ENCODE assay signal across 19 cellular contexts in genomic region chrX:10893976-10894375, GRCh38.
DNase-seq lines count a peak whose midpoint lies in the region; ATAC-seq, FAIRE-seq and TF ChIP-seq lines count a peak whose summit lies in the region.
"Had no signal": no experiment of that assay in that cellular context is flagged by ENCODE, and none has a peak within 500 bp of the region (broad histone marks: within the 10 kb centered on the region; RNA-seq: fewer than 3 reads in every experiment).

No MANE protein-coding gene starts in this region.

- H3K4me3 ChIP-seq in A549: no peak overlapping the region
- H3K4me3 ChIP-seq in fibroblast of villous mesenchyme (ENCODE audit: low read depth, low read length): no peak overlapping the region
- H3K4me3 ChIP-seq in prostate gland: no peak overlapping the region
- H3K4me3 ChIP-seq: GM23338 had no signal

- no peak overlapping the region for H3K27ac ChIP-seq in A549
- no peak overlapping the region for H3K27ac ChIP-seq in prostate gland

- H3K9me3 ChIP-seq in A549: no peaks in the 10 kb centered on the region
- H3K9me3 ChIP-seq in prostate gland: no peaks in the 10 kb centered on the region

- TF ChIP-seq EP300 in A549 (IDR thresholded peaks at IDR 0.05): no peak

- H3K4me2 ChIP-seq in A549: no peak overlapping the region
- H3K4me2 ChIP-seq: GM23338 had no signal

- TF ChIP-seq CTCF in A549 (IDR thresholded peaks at IDR 0.05): no peak
- TF ChIP-seq CTCF in fibroblast of villous mesenchyme (IDR thresholded peaks at IDR 0.05; ENCODE audit: insufficient read depth, low read depth, low read length): no peak
- TF ChIP-seq CTCF in prostate gland (IDR thresholded peaks at IDR 0.05): no peak

- CTCF ChIA-PET in A549 (lab: Yijun Ruan, JAX): no interaction called here

- POLR2A ChIA-PET in A549 (lab: Yijun Ruan, JAX): no interaction called here

- TF ChIP-seq RAD21 in A549 (conservative IDR thresholded peaks at IDR 0.05 in 1 of 2, IDR thresholded peaks at IDR 0.05 in 1 of 2): no peak

- FAIRE-seq in A549 (lab: Jason Lieb, UNC): peak; percentile 18
- FAIRE-seq: G401.6, GM12892 had no signal

- no peaks in the 10 kb centered on the region for H3K27me3 ChIP-seq in prostate gland (replicated peaks; ENCODE audit: insufficient read depth)

- WGBS in A549 (ENCODE audit: missing lambda C conversion rate): 92% methylated on average over 7 of the region's 7 CpGs
- 93% methylated on average over 7 of the region's 7 CpGs for WGBS in prostate gland

- no peaks in the 10 kb centered on the region for H3K36me3 ChIP-seq in prostate gland

- intact Hi-C loops in prostate gland (cut with DNase I): no loop called here

- ATAC-seq in A549 (no peak), HG02678 (IDR thresholded peaks at IDR 0.05; ENCODE audit: unreplicated experiment) (no peak)
- ATAC-seq: GM23338, HCT116 had no signal

- H3K4me1 ChIP-seq in A549 (no peaks in the 10 kb centered on the region), prostate gland (replicated peaks) (no peaks in the 10 kb centered on the region)

- no peak for DNase-seq in A549 (ENCODE audit: low read depth in 1 of 2, low spot score in 1 of 2)
- peak; percentile 69 for DNase-seq in amniotic epithelial cell (ENCODE audit: low read depth)
- peak; percentile 44 for DNase-seq in fibroblast of villous mesenchyme (ENCODE audit: low read depth)
- DNase-seq in renal cortical epithelial cell (ENCODE audit: low read depth): peak; percentile 4
- no peak for DNase-seq in DMS114 treated with DMSO at 0.1 percent for 48 hours (lab: John Stamatoyannopoulos, UW; ENCODE audit: unreplicated experiment)
- no peak for DNase-seq in prostate gland (ENCODE audit: low spot score)
- DNase-seq: 8988T; C1 segment of cervical spinal cord; Calu3; CD4-positive, alpha-beta memory T cell; COR-L47; DMS153; DND-41; H9 had no signal

- TF ChIP-seq POLR2A in A549 (IDR thresholded peaks at IDR 0.05; ENCODE audit: low read length) (no peak), prostate gland (IDR thresholded peaks at IDR 0.05) (no peak)

TF ChIP-seq in A549, 52 proteins besides CTCF, POLR2A, EP300 and RAD21:
- TF ChIP-seq, protein P1, sequence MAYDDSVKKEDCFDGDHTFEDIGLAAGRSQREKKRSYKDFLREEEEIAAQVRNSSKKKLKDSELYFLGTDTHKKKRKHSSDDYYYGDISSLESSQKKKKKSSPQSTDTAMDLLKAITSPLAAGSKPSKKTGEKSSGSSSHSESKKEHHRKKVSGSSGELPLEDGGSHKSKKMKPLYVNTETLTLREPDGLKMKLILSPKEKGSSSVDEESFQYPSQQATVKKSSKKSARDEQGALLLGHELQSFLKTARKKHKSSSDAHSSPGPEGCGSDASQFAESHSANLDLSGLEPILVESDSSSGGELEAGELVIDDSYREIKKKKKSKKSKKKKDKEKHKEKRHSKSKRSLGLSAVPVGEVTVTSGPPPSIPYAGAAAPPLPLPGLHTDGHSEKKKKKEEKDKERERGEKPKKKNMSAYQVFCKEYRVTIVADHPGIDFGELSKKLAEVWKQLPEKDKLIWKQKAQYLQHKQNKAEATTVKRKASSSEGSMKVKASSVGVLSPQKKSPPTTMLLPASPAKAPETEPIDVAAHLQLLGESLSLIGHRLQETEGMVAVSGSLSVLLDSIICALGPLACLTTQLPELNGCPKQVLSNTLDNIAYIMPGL (CRISPR knock-in tag; IDR thresholded peaks at IDR 0.05; ENCODE audit: borderline replicate concordance): no peak
- TF ChIP-seq SREBF2 (IDR thresholded peaks at IDR 0.05) (no peak), PHF8 (IDR thresholded peaks at IDR 0.05; ENCODE audit: borderline replicate concordance, low read depth) (no peak), KDM1A (IDR thresholded peaks at IDR 0.05; ENCODE audit: low read depth) (no peak), ZFP36 (IDR thresholded peaks at IDR 0.05; ENCODE audit: borderline replicate concordance, partially characterized antibody) (no peak), HEYL (CRISPR knock-in tag; IDR thresholded peaks at IDR 0.05) (no peak), NFE2L2 (conservative IDR thresholded peaks at IDR 0.05; ENCODE audit: low read length) (no peak), HOXB5 (CRISPR knock-in tag; IDR thresholded peaks at IDR 0.05) (no peak), CHD4 (IDR thresholded peaks at IDR 0.05; ENCODE audit: borderline replicate concordance) (no peak), CHD2 (IDR thresholded peaks at IDR 0.05; ENCODE audit: low read length, partially characterized antibody) (no peak), RNF2 (IDR thresholded peaks at IDR 0.05; ENCODE audit: borderline replicate concordance, low read depth) (no peak), RCOR1 (IDR thresholded peaks at IDR 0.05; ENCODE audit: low read depth, low read length) (no peak), HOXB13 (CRISPR knock-in tag; IDR thresholded peaks at IDR 0.05; ENCODE audit: low read depth) (no peak)
- TF ChIP-seq, protein P2, sequence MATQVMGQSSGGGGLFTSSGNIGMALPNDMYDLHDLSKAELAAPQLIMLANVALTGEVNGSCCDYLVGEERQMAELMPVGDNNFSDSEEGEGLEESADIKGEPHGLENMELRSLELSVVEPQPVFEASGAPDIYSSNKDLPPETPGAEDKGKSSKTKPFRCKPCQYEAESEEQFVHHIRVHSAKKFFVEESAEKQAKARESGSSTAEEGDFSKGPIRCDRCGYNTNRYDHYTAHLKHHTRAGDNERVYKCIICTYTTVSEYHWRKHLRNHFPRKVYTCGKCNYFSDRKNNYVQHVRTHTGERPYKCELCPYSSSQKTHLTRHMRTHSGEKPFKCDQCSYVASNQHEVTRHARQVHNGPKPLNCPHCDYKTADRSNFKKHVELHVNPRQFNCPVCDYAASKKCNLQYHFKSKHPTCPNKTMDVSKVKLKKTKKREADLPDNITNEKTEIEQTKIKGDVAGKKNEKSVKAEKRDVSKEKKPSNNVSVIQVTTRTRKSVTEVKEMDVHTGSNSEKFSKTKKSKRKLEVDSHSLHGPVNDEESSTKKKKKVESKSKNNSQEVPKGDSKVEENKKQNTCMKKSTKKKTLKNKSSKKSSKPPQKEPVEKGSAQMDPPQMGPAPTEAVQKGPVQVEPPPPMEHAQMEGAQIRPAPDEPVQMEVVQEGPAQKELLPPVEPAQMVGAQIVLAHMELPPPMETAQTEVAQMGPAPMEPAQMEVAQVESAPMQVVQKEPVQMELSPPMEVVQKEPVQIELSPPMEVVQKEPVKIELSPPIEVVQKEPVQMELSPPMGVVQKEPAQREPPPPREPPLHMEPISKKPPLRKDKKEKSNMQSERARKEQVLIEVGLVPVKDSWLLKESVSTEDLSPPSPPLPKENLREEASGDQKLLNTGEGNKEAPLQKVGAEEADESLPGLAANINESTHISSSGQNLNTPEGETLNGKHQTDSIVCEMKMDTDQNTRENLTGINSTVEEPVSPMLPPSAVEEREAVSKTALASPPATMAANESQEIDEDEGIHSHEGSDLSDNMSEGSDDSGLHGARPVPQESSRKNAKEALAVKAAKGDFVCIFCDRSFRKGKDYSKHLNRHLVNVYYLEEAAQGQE (IDR thresholded peaks at IDR 0.05): no peak
TF ChIP-seq in A549: peak in this region for 0.

Comparison
In these comparisons a context has a peak if more than half of its experiments do, and no peak if none do; other contexts are left out.
1. DNase-seq: peak in amniotic epithelial cell (single experiment), fibroblast of villous mesenchyme (single experiment) and renal cortical epithelial cell (single experiment); none in A549 (0 of 2), DMS114 treated with DMSO at 0.1 percent for 48 hours (single experiment) and prostate gland (single experiment).